ENCODE assay signal across 13 cellular contexts in the genomic region with DNA sequence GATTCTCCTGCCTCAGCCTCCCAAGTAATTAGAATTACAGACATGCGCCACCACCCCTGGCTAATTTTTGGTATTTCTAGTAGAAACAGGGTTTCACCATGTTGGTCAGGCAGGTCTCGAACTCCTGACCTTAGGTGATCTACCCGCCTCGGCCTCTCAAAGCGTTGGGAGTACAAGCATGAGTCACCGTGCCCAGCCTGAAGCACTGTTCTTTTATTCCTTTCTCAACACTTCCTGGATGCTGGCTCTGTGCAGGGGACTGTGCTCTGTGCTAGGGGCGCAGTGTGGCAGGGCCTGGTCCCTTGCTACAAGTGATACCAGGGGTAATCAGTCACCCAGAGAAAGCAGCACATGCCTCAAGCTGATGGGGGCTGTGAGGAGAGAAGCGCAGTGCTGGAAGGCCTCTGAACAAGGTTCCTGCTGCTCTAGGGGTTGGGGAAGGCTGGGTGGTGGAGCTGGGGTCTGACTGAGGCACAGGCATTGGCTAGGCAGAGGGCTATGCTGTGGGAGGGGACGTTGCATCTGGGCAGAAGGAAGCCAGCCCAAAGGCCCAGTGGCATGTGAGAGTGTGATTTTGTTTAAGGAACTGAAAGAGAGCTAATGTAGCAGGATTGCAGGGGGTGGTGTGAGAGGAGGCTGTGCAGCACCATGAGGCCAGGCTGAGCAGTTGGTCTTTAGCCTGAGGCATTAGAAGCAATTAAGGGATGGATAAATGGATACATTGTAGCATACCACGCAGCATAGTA. TPM values are rescaled to one million over a fixed set of nuclear protein-coding genes. Genes with fewer than 3 reads are reported as not detected.
DNase-seq lines count a peak whose midpoint lies in the region; ATAC-seq and TF ChIP-seq lines count a peak whose summit lies in the region.
"Had no signal": no experiment of that assay in that cellular context is flagged by ENCODE, and none has a peak within 500 bp of the region (broad histone marks: within the 10 kb centered on the region; RNA-seq: fewer than 3 reads in every experiment).

No MANE protein-coding gene starts in this region.

- H3K4me1 ChIP-seq in H9 (ENCODE audit: insufficient read depth, low read length) = no peaks in the 10 kb centered on the region
- peaks cover 16% of the 10 kb centered on the region for H3K4me1 ChIP-seq in OCI-LY3 (ENCODE audit: low read length)

- ATAC-seq in naive B cell (ENCODE audit: low read depth in 2 of 2) (peak; percentile 75 to 80), left lobe of liver (no peak)

- H2AK5ac ChIP-seq in H9 (ENCODE audit: insufficient read length, low read length) = no peak overlapping the region

- H4K5ac ChIP-seq in H9 (ENCODE audit: insufficient read length, low read depth, low read length) = no peak overlapping the region

- H3K27ac ChIP-seq in H9 (ENCODE audit: insufficient read length, low read depth, low read length) (no peak overlapping the region), OCI-LY3 (ENCODE audit: low read length) (peak overlapping the region; percentile 67)
- H3K27ac ChIP-seq: C4-2B had no signal

- no peak overlapping the region for H2BK120ac ChIP-seq in H9 (ENCODE audit: low read depth, low read length, poor library complexity, severe bottlenecking)

- H4K8ac ChIP-seq in H9 (replicated peaks; ENCODE audit: insufficient read length, low read depth, low read length) = no peak overlapping the region

- H3K18ac ChIP-seq in H9 (ENCODE audit: insufficient read length, low read depth, low read length) = no peak overlapping the region

- no peak overlapping the region for H3K56ac ChIP-seq in H9 (ENCODE audit: insufficient read length, low read depth, low read length)

- H3K36me3 ChIP-seq in OCI-LY3 (replicated peaks; ENCODE audit: low read depth, low read length) = peaks cover 64% of the 10 kb centered on the region

- no peak overlapping the region for H3K23ac ChIP-seq in H9 (ENCODE audit: insufficient read length, low read depth, low read length)

- no peaks in the 10 kb centered on the region for H3K4me1 Mint-ChIP-seq in H9
- H3K4me1 Mint-ChIP-seq in naive B cell = peaks cover 10 to 13% (median 12%) of the 10 kb centered on the region in 3 donors

- H3K4me3 ChIP-seq in OCI-LY3 (ENCODE audit: low read length) = no peak overlapping the region
- H3K4me3 ChIP-seq: ascending aorta had no signal

- H3K79me2 ChIP-seq in H9 (ENCODE audit: insufficient read depth, low read length) = no peaks in the 10 kb centered on the region
- no peaks in the 10 kb centered on the region for H3K79me2 ChIP-seq in OCI-LY3 (ENCODE audit: low read length)

- H3K27me3 ChIP-seq in H9 (ENCODE audit: insufficient read depth, low read length) (no peaks in the 10 kb centered on the region), OCI-LY3 (ENCODE audit: low read depth, low read length) (no peaks in the 10 kb centered on the region)
- H3K27me3 ChIP-seq: ascending aorta had no signal

- no peaks in the 10 kb centered on the region for H3K79me1 ChIP-seq in H9 (ENCODE audit: insufficient read depth, low read depth, low read length, poor library complexity, severe bottlenecking)

- no peaks in the 10 kb centered on the region for H3K27me3 Mint-ChIP-seq in H9 (ENCODE audit: low read depth)
- no peaks in the 10 kb centered on the region for H3K27me3 Mint-ChIP-seq in naive B cell

- no peak overlapping the region; the same call in 1 of the 2 replicates for H3K14ac ChIP-seq in H9 (ENCODE audit: insufficient read depth, low read length)

- no peak overlapping the region for H3K4me2 ChIP-seq in H9 (ENCODE audit: insufficient read depth, insufficient read length, low read length)
- H3K4me2 ChIP-seq in OCI-LY3 (ENCODE audit: low read length) = peak overlapping the region; percentile 29

- no peak overlapping the region for H2BK20ac ChIP-seq in H9 (ENCODE audit: low read depth, low read length, poor library complexity, severe bottlenecking)

- no peak overlapping the region for H3K9ac ChIP-seq in H9 (ENCODE audit: extremely low read depth, insufficient read length, low read length)
- peak overlapping the region; percentile 3; the same call in 1 of the 2 replicates for H3K9ac ChIP-seq in OCI-LY3 (ENCODE audit: low read length)

- no peak overlapping the region for H4K91ac ChIP-seq in H9 (ENCODE audit: insufficient read length, low read depth, low read length)

- H2AFZ ChIP-seq in H9 (ENCODE audit: low read length) = no peak overlapping the region
- no peak overlapping the region for H2AFZ ChIP-seq in OCI-LY3 (ENCODE audit: low read depth, low read length)

- no peak overlapping the region for H3K4ac ChIP-seq in H9 (ENCODE audit: low read depth, low read length)

- H4K20me1 ChIP-seq in H9 (ENCODE audit: control insufficient read depth, insufficient read depth, insufficient read length) = no peaks in the 10 kb centered on the region
- H4K20me1 ChIP-seq in OCI-LY3 (ENCODE audit: insufficient read depth, low read length) = no peaks in the 10 kb centered on the region

- no peak overlapping the region for H3T11ph ChIP-seq in H9 (ENCODE audit: low read length)

- H3K4me3 Mint-ChIP-seq in H9 = no peak overlapping the region
- no peak overlapping the region for H3K4me3 Mint-ChIP-seq in naive B cell

- no peak for TF ChIP-seq CTCF in GM10266 (IDR thresholded peaks at IDR 0.05; ENCODE audit: control insufficient read depth, insufficient read depth, low read depth, missing control alignments)
- no peak for TF ChIP-seq CTCF in H9 (conservative IDR thresholded peaks at IDR 0.05)
- TF ChIP-seq CTCF in OCI-LY3 (IDR thresholded peaks at IDR 0.05; ENCODE audit: low read depth, low read length) = no peak

- no peak overlapping the region for H2BK5ac ChIP-seq in H9 (ENCODE audit: insufficient read length, low read length)

- H2BK12ac ChIP-seq in H9 (ENCODE audit: insufficient read length, low read depth, low read length) = no peak overlapping the region

- H3K36me3 Mint-ChIP-seq in H9 (ENCODE audit: insufficient read depth in 1 of 3, low read depth in 3 of 3) (peaks cover 54 to 75% (median 63%) of the 10 kb centered on the region in 3 experiments; a peak in 6 of 7 replicates), naive B cell (peaks cover 32 to 51% of the 10 kb centered on the region in 2 donors)

- DNase-seq in GM10266 (ENCODE audit: extremely low spot score) (peak; percentile 53), H9 (no peak), naive B cell (peak; percentile 7), midbrain (lab: John Stamatoyannopoulos, UW) (no peak), left lobe of liver (ENCODE audit: low spot score) (no peak), COLO829 (ENCODE audit: low spot score) (no peak), KG1 (lab: John Stamatoyannopoulos, UW) (no peak)
- DNase-seq: activated T-cell treated with anti-CD3 and anti-CD28 coated beads for 4 hours; NCI-H2227 treated with DMSO at 0.1 percent for 48 hours; stimulated activated CD4-positive, alpha-beta T cell treated with anti-CD3 and anti-CD28 coated beads, Interleukin-4, amount 100 ng/mL, for 24 hours had no signal

- no peaks in the 10 kb centered on the region; a peak in 1 of 5 replicates for H3K9me3 Mint-ChIP-seq in H9
- H3K9me3 Mint-ChIP-seq in naive B cell = no peaks in the 10 kb centered on the region

- H3K9me3 ChIP-seq in H9 (ENCODE audit: control insufficient read depth, low read depth, low read length) (no peaks in the 10 kb centered on the region), OCI-LY3 (ENCODE audit: insufficient read depth, low read length) (no peaks in the 10 kb centered on the region)
- H3K9me3 ChIP-seq: ascending aorta had no signal

- no peak overlapping the region for H2BK15ac ChIP-seq in H9 (ENCODE audit: low read depth, low read length)

- peak overlapping the region; percentile 30 to 86 (median 52); a peak in 6 of 7 replicates for H3K27ac Mint-ChIP-seq in H9
- peak overlapping the region in 4 of 6 donors; percentile 49 to 88 (median 53) for H3K27ac Mint-ChIP-seq in naive B cell

- WGBS in H9 (ENCODE audit: extremely low coverage, insufficient read length, low lambda C conversion rate) = no CpG with 5 or more reads among the region's 10 CpGs

- H3K23me2 ChIP-seq in H9 (ENCODE audit: insufficient read length, low read depth, low read length, poor library complexity, severe bottlenecking) = no peaks in the 10 kb centered on the region

RNA-seq across cellular contexts. Expression of gene CABIN1, which starts 42.5 kb away (rescaled TPM):
- total RNA-seq in H9 (2021) = 68.0 and 73.7 TPM in 2 replicates
- polyA plus RNA-seq in naive B cell (ENCODE audit: low read depth in 6 of 6) = 1 to 10 TPM; 3.9 to 8.0 (median 5.0) TPM
- 22.4 TPM for total RNA-seq in left lobe of liver

RNA-seq across cellular contexts. Expression of gene GSTT4, which starts 48.4 kb away (rescaled TPM):
- total RNA-seq in H9 (2021) = not detected in 2 replicates
- not detected for polyA plus RNA-seq in naive B cell (ENCODE audit: low read depth in 6 of 6)
- not detected for total RNA-seq in left lobe of liver
- total RNA-seq: ascending aorta had no signal

Comparison
In these comparisons a context has a peak if more than half of its experiments do, and no peak if none do; other contexts are left out.
1. DNase-seq: peak in GM10266 (single experiment) and naive B cell (single experiment); none in H9 (single experiment), midbrain (single experiment), left lobe of liver (single experiment), COLO829 (single experiment) and KG1 (single experiment).